Comparison of ENCODE assay signal across 12 cellular contexts in genomic region chr3:172082269-172082668, GRCh38. TPM values are rescaled to one million over a fixed set of nuclear protein-coding genes. Genes with fewer than 3 reads are reported as not detected.
DNase-seq lines count a peak whose midpoint lies in the region; ATAC-seq, FAIRE-seq and TF ChIP-seq lines count a peak whose summit lies in the region.
"Had no signal": no experiment of that assay in that cellular context is flagged by ENCODE, and none has a peak within 500 bp of the region (broad histone marks: within the 10 kb centered on the region; RNA-seq: fewer than 3 reads in every experiment).

No MANE protein-coding gene starts in this region.

- TF ChIP-seq CTCF in choroid plexus epithelial cell (conservative IDR thresholded peaks at IDR 0.05; ENCODE audit: low read depth, low read length), result no peak
- no peak for TF ChIP-seq CTCF in stomach (IDR thresholded peaks at IDR 0.05)

- intact Hi-C loops in stomach (cut with DNase I; ENCODE audit: low total_unique reads), result no loop called here

- peaks cover 10 to 83% (median 47%) of the 10 kb centered on the region in 4 donors for H3K4me1 ChIP-seq in stomach

- no peak for TF ChIP-seq POLR2A in stomach (IDR thresholded peaks at IDR 0.05)

- no peak for TF ChIP-seq EP300 in stomach (IDR thresholded peaks at IDR 0.05)

- H3K27me3 ChIP-seq in stomach, result no peaks in the 10 kb centered on the region

- peak overlapping the region; percentile 18 to 83 (median 69) for H3K27ac ChIP-seq in stomach
- H3K27ac ChIP-seq: VCaP had no signal

- FAIRE-seq in RCC 7860 (lab: Jason Lieb, UNC), result no peak
- FAIRE-seq: G401.6 had no signal

- 36 to 59% (median 55%) methylated on average over 5 of the region's 5 CpGs for WGBS in stomach, 5 donors

- H3K4me3 ChIP-seq in choroid plexus epithelial cell (ENCODE audit: low read depth, low read length) (no peak overlapping the region), stomach (no peak overlapping the region)

- ATAC-seq in HG02884 (IDR thresholded peaks at IDR 0.05; ENCODE audit: unreplicated experiment), result no peak

- DNase-seq in HCEC 1CT (peak; percentile 100), choroid plexus epithelial cell (ENCODE audit: low read depth) (peak; percentile 93), left kidney (ENCODE audit: low read depth, low spot score) (peak; percentile 39), stomach (no peak), RCC 7860 (ENCODE audit: low spot score) (no peak), activated gamma-delta T cell treated with Interleukin-2 at 50 U/mL for 16 hours (no peak), DMS 273 treated with DMSO at 0.1 percent for 48 hours (lab: John Stamatoyannopoulos, UW) (no peak)
- DNase-seq: activated naive CD4-positive, alpha-beta T cell treated with anti-CD3 and anti-CD28 coated beads for 36 hours; glutamatergic neuron had no signal

- H3K9me3 ChIP-seq in stomach, result no peaks in the 10 kb centered on the region

- no peaks in the 10 kb centered on the region for H3K36me3 ChIP-seq in stomach

RNA-seq across cellular contexts. Expression of gene FNDC3B, which starts 42.9 kb away (rescaled TPM):
- 100 to 1,000 TPM in 2 of 5 donors, 10 to 100 TPM in 3; 44.9 to 229 (median 75.3) TPM for total RNA-seq in stomach
- 10 to 100 TPM in 2 of 3 donors, 1 to 10 TPM in 1; 6.0 to 21.2 (median 16.5) TPM for polyA plus RNA-seq in stomach

Comparison
In these comparisons a context has a peak if more than half of its experiments do, and no peak if none do; other contexts are left out.
1. DNase-seq: peak in HCEC 1CT (single experiment), choroid plexus epithelial cell (single experiment) and left kidney (single experiment); none in stomach (single experiment), RCC 7860 (single experiment), activated gamma-delta T cell treated with Interleukin-2 at 50 U/mL for 16 hours (single experiment) and DMS 273 treated with DMSO at 0.1 percent for 48 hours (single experiment).